In the genomic region with DNA sequence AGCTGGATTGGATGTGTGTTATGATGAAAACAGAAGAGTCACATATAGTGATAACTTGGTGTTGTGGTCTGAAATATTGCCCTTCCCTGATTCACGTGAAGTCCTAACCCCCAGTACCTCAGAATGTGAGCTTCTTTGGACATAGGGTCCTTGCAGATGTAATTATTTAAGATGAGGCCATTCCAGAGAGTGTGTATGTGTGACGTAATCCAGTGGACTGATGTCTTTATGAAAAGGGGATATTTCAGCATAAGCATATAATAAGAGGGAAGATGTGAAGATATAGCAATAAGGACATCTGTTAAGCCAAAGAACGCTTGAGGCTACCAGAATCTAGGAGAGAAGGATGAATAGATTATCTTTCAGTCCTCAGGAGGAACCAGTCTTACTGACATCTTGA, we compare ENCODE assay signal across 17 cellular contexts.
DNase-seq lines count a peak whose midpoint lies in the region; ATAC-seq and TF ChIP-seq lines count a peak whose summit lies in the region.
"Had no signal": no experiment of that assay in that cellular context is flagged by ENCODE, and none has a peak within 500 bp of the region (broad histone marks: within the 10 kb centered on the region; RNA-seq: fewer than 3 reads in every experiment).

No MANE protein-coding gene starts in this region.

- H4K20me1 ChIP-seq in IMR-90 (ENCODE audit: insufficient read depth, low read length) = no peaks in the 10 kb centered on the region
- H4K20me1 ChIP-seq in GM23248 (ENCODE audit: insufficient read depth) = no peaks in the 10 kb centered on the region
- H4K20me1 ChIP-seq: BLaER1 treated with 17β-estradiol and CSF1 and Interleukin-3, amounts not matched to agents 10 nM and 100 nM had no signal

- TF ChIP-seq POLR2A in heart left ventricle (IDR thresholded peaks at IDR 0.05) = no peak
- no peak for TF ChIP-seq POLR2A in IMR-90 (IDR thresholded peaks at IDR 0.05; ENCODE audit: low read depth, low read length)
- no peak for TF ChIP-seq POLR2A in esophagus muscularis mucosa (IDR thresholded peaks at IDR 0.05; ENCODE audit: low read depth)

- dilution Hi-C loops in IMR-90 (cut with HindIII; ENCODE audit: low sequenced_read_pairs, unreplicated experiment) = no loop called here

- H3K27ac ChIP-seq in cardiac muscle cell = peak overlapping the region; percentile 71
- no peak overlapping the region for H3K27ac ChIP-seq in heart left ventricle
- no peak overlapping the region for H3K27ac ChIP-seq in IMR-90 (ENCODE audit: insufficient read depth, low read length)
- H3K27ac ChIP-seq in esophagus muscularis mucosa (replicated peaks in 1 of 4) = no peak overlapping the region
- no peak overlapping the region for H3K27ac ChIP-seq in GM23248
- H3K27ac ChIP-seq in psoas muscle = no peak overlapping the region
- H3K27ac ChIP-seq: 22Rv1; A549; BLaER1 treated with 17β-estradiol and CSF1 and Interleukin-3, amounts not matched to agents 10 nM and 100 nM; C4-2B had no signal

- POLR2A ChIA-PET in IMR-90 (lab: Charles Lee; ENCODE audit: unreplicated experiment) = no interaction called here

- no peak overlapping the region for H2AK5ac ChIP-seq in IMR-90 (ENCODE audit: low read depth, low read length)

- H3K79me2 ChIP-seq in GM23248 (ENCODE audit: insufficient read depth) = no peaks in the 10 kb centered on the region

- H3K23ac ChIP-seq in IMR-90 (ENCODE audit: low read depth, low read length) = no peak overlapping the region

- ATAC-seq in heart left ventricle = no peak
- no peak for ATAC-seq in IMR-90 (ENCODE audit: low read depth)
- no peak for ATAC-seq in psoas muscle
- ATAC-seq: A549; CD8-positive, alpha-beta T cell had no signal

- no peak overlapping the region for H2BK5ac ChIP-seq in IMR-90 (ENCODE audit: low read depth, low read length, poor library complexity, severe bottlenecking)

- TF ChIP-seq EP300 in esophagus muscularis mucosa (IDR thresholded peaks at IDR 0.05) = no peak

- no peaks in the 10 kb centered on the region for H3K9me2 ChIP-seq in GM23248 (ENCODE audit: insufficient read depth)

- no peak overlapping the region for H2BK20ac ChIP-seq in IMR-90 (ENCODE audit: low read depth, low read length)

- TF ChIP-seq CTCF in cardiac muscle cell (IDR thresholded peaks at IDR 0.05; ENCODE audit: low read depth, low read length) = no peak
- TF ChIP-seq CTCF in heart left ventricle (IDR thresholded peaks at IDR 0.05) = no peak
- TF ChIP-seq CTCF in IMR-90 (conservative IDR thresholded peaks at IDR 0.05; ENCODE audit: low read depth, low read length) = no peak
- TF ChIP-seq CTCF in esophagus muscularis mucosa (IDR thresholded peaks at IDR 0.05) = no peak
- TF ChIP-seq CTCF in psoas muscle (IDR thresholded peaks at IDR 0.05) = no peak

- BruUV-seq in IMR-90 (replicated peaks; lab: Mats Ljungman, UMichigan) = no TSS peak

- H3K56ac ChIP-seq in IMR-90 (ENCODE audit: extremely low read depth, insufficient read depth, low read length) = no peak overlapping the region

- H4K91ac ChIP-seq in IMR-90 (ENCODE audit: insufficient read depth, low read depth, low read length) = no peak overlapping the region

- no peak overlapping the region for H3K14ac ChIP-seq in IMR-90 (replicated peaks; ENCODE audit: low read depth, low read length)

- CTCF ChIA-PET in IMR-90 (lab: Yijun Ruan, JAX) = no interaction called here

- H3K9me1 ChIP-seq in IMR-90 (ENCODE audit: insufficient read depth, low read length) = peaks cover 3% of the 10 kb centered on the region; the same call in 1 of the 2 replicates

- H3K9ac ChIP-seq in IMR-90 (ENCODE audit: low read depth, low read length) = no peak overlapping the region
- no peak overlapping the region for H3K9ac ChIP-seq in GM23248
- H3K9ac ChIP-seq: BLaER1 treated with 17β-estradiol and CSF1 and Interleukin-3, amounts not matched to agents 10 nM and 100 nM had no signal

- H3K4me1 ChIP-seq in cardiac muscle cell (ENCODE audit: low read depth) (peaks cover 47% of the 10 kb centered on the region), heart left ventricle (peaks cover 0 to 40% (median 10%) of the 10 kb centered on the region in 12 donors), IMR-90 (ENCODE audit: control insufficient read depth, insufficient read depth, low read length) (peaks cover 12% of the 10 kb centered on the region), esophagus muscularis mucosa (peaks cover 0 to 9% (median 3%) of the 10 kb centered on the region in 4 donors), GM23248 (ENCODE audit: insufficient read depth) (peaks cover 10% of the 10 kb centered on the region; the same call in 1 of the 2 replicates), psoas muscle (peaks cover 5% of the 10 kb centered on the region)
- H3K4me1 ChIP-seq: BLaER1 treated with 17β-estradiol and CSF1 and Interleukin-3, amounts not matched to agents 10 nM and 100 nM had no signal

- peaks cover 39 to 57% of the 10 kb centered on the region in 2 experiments for H3K79me1 ChIP-seq in IMR-90 (ENCODE audit: low read depth in 1 of 2, low read length in 2 of 2)

- H3K36me3 ChIP-seq in cardiac muscle cell (no peaks in the 10 kb centered on the region), heart left ventricle (no peaks in the 10 kb centered on the region), IMR-90 (ENCODE audit: control insufficient read depth, insufficient read depth, low read length) (0 out of 2 replicates have a peak, but pooled peaks cover 2% of the 10 kb centered on the region), esophagus muscularis mucosa (no peaks in the 10 kb centered on the region), GM23248 (ENCODE audit: low read depth) (no peaks in the 10 kb centered on the region), psoas muscle (ENCODE audit: insufficient read depth in 1 of 2, low read depth in 1 of 2) (no peaks in the 10 kb centered on the region)
- H3K36me3 ChIP-seq: BLaER1 treated with 17β-estradiol and CSF1 and Interleukin-3, amounts not matched to agents 10 nM and 100 nM had no signal

- H2AK9ac ChIP-seq in IMR-90 (replicated peaks; ENCODE audit: low read depth, low read length, poor library complexity) = no peak overlapping the region

- H4K5ac ChIP-seq in IMR-90 (ENCODE audit: low read depth, low read length) = no peak overlapping the region

- H3K4ac ChIP-seq in IMR-90 (ENCODE audit: low read depth, low read length) = no peak overlapping the region

- in situ Hi-C loops in IMR-90 (cut with MboI; ENCODE audit: low sequenced_read_pairs) (no loop called here), GM23248 (cut with MboI) (no loop called here)

- no peaks in the 10 kb centered on the region for H3K9me3 ChIP-seq in cardiac muscle cell (ENCODE audit: low read depth)
- no peaks in the 10 kb centered on the region for H3K9me3 ChIP-seq in heart left ventricle
- H3K9me3 ChIP-seq in IMR-90 (ENCODE audit: control insufficient read depth, insufficient read depth, low read length) = no peaks in the 10 kb centered on the region
- no peaks in the 10 kb centered on the region for H3K9me3 ChIP-seq in esophagus muscularis mucosa
- no peaks in the 10 kb centered on the region for H3K9me3 ChIP-seq in GM23248 (ENCODE audit: low read depth)
- no peaks in the 10 kb centered on the region for H3K9me3 ChIP-seq in psoas muscle
- H3K9me3 ChIP-seq: A549; BLaER1 treated with 17β-estradiol and CSF1 and Interleukin-3, amounts not matched to agents 10 nM and 100 nM; Caco-2 had no signal

- H3K27me3 ChIP-seq in cardiac muscle cell (no peaks in the 10 kb centered on the region), heart left ventricle (no peaks in the 10 kb centered on the region), IMR-90 (ENCODE audit: control insufficient read depth, insufficient read depth, low read length) (no peaks in the 10 kb centered on the region), esophagus muscularis mucosa (no peaks in the 10 kb centered on the region), GM23248 (replicated peaks; ENCODE audit: insufficient read depth) (no peaks in the 10 kb centered on the region), psoas muscle (ENCODE audit: insufficient read depth in 3 of 3, low read length in 2 of 3) (no peaks in the 10 kb centered on the region)
- H3K27me3 ChIP-seq: BLaER1 treated with 17β-estradiol and CSF1 and Interleukin-3, amounts not matched to agents 10 nM and 100 nM had no signal

- H4K8ac ChIP-seq in IMR-90 (ENCODE audit: low read depth in 2 of 2, low read length in 2 of 2) = no peak overlapping the region

- H3K18ac ChIP-seq in IMR-90 (ENCODE audit: low read depth, low read length) = no peak overlapping the region

- H2AFZ ChIP-seq in IMR-90 (replicated peaks; ENCODE audit: low read length, poor library complexity) (no peak overlapping the region), GM23248 (no peak overlapping the region)

- H2BK120ac ChIP-seq in IMR-90 (ENCODE audit: low read depth, low read length) = no peak overlapping the region

- H3K4me2 ChIP-seq in IMR-90 (ENCODE audit: low read depth, low read length) = no peak overlapping the region
- H3K4me2 ChIP-seq in GM23248 (ENCODE audit: unreplicated experiment) = no peak overlapping the region
- H3K4me2 ChIP-seq: A549; BLaER1 treated with 17β-estradiol and CSF1 and Interleukin-3, amounts not matched to agents 10 nM and 100 nM had no signal

- WGBS in heart left ventricle, 4 donors = 94 to 98% (median 97%) methylated on average over 3 of the region's 3 CpGs
- 94% methylated on average over 2 of the region's 3 CpGs; no CpG with 5 or more reads in 1 of the 2 experiments for WGBS in IMR-90 (ENCODE audit: extremely low coverage in 2 of 2, insufficient read length in 1 of 2), 2 experiments
- WGBS in esophagus muscularis mucosa = 88% methylated on average over 3 of the region's 3 CpGs
- 92 to 94% methylated on average over 3 of the region's 3 CpGs for WGBS in GM23248 (ENCODE audit: low coverage in 1 of 2, low lambda C conversion rate in 2 of 2, missing lambda C conversion rate in 2 of 2), 2 experiments
- WGBS in psoas muscle, 3 donors = 97 to 98% (median 97%) methylated on average over 3 of the region's 3 CpGs

- DNase-seq in cardiac muscle cell (ENCODE audit: low read depth in 1 of 2, low spot score in 1 of 2) (no peak), heart left ventricle (no peak), IMR-90 (no peak), esophagus muscularis mucosa (ENCODE audit: extremely low spot score) (peak; percentile 4), GM23248 (no peak), psoas muscle (no peak)
- DNase-seq: AML-193; Caco-2; Calu3; CD4-positive, alpha-beta T cell; CD8-positive, alpha-beta T cell; DMS79 treated with DMSO at 0.1 percent for 48 hours; GF-D8 had no signal

- no peak for TF ChIP-seq RAD21 in IMR-90 (IDR thresholded peaks at IDR 0.05; ENCODE audit: low read length)

- no peaks in the 10 kb centered on the region for H3F3A ChIP-seq in GM23248 (ENCODE audit: insufficient read depth)

- H2BK15ac ChIP-seq in IMR-90 (ENCODE audit: low read depth, low read length) = no peak overlapping the region

- intact Hi-C loops in heart left ventricle (cut with DNase I) (no loop called here), IMR-90 (cut with micrococcal nuclease) (loop anchor here (5.0 kb wide), 1 partner anchor 37 kb away; no protein-coding TSS in a partner anchor), esophagus muscularis mucosa (cut with DNase I) (no loop called here), psoas muscle (cut with DNase I) (no loop called here)

- no peak overlapping the region for H3K4me3 ChIP-seq in cardiac muscle cell
- no peak overlapping the region for H3K4me3 ChIP-seq in heart left ventricle
- H3K4me3 ChIP-seq in IMR-90 (ENCODE audit: insufficient read depth, low read depth, low read length) = no peak overlapping the region
- H3K4me3 ChIP-seq in esophagus muscularis mucosa = no peak overlapping the region
- H3K4me3 ChIP-seq in GM23248 = no peak overlapping the region
- H3K4me3 ChIP-seq in psoas muscle = no peak overlapping the region
- H3K4me3 ChIP-seq: A549; BLaER1 treated with 17β-estradiol and CSF1 and Interleukin-3, amounts not matched to agents 10 nM and 100 nM had no signal
